Comparison of ENCODE assay signal across 18 cellular contexts in genomic region chrX:10519761-10520160, GRCh38.
DNase-seq lines count a peak whose midpoint lies in the region; ATAC-seq and TF ChIP-seq lines count a peak whose summit lies in the region.
"Had no signal": no experiment of that assay in that cellular context is flagged by ENCODE, and none has a peak within 500 bp of the region (broad histone marks: within the 10 kb centered on the region; RNA-seq: fewer than 3 reads in every experiment).

No MANE protein-coding gene starts in this region.

- DNase-seq in MCF 10A (ENCODE audit: unreplicated experiment) (no peak), mammary epithelial cell (no peak), chondrocyte (ENCODE audit: low spot score) (no peak), left lung (no peak), MV-4-11 (lab: John Stamatoyannopoulos, UW) (no peak), HPDE6-E6E7 (ENCODE audit: extremely low spot score) (no peak), NCI-H146 treated with DMSO at 0.1 percent for 48 hours (lab: John Stamatoyannopoulos, UW; ENCODE audit: unreplicated experiment) (no peak), cortex of kidney (lab: John Stamatoyannopoulos, UW) (no peak)
- DNase-seq: EL, HCEC 1CT, KBM-7, NCI-H1436, NCI-H2029 treated with DMSO at 0.1 percent for 48 hours, NCI-H2171 treated with DMSO at 0.1 percent for 48 hours, NCI-H748 treated with DMSO at 0.1 percent for 48 hours had no signal

- dilution Hi-C loops in mammary epithelial cell (cut with HindIII; ENCODE audit: low sequenced_read_pairs): no loop called here

- H3K79me2 ChIP-seq in mammary epithelial cell (ENCODE audit: insufficient read depth, low read length): no peaks in the 10 kb centered on the region

- ATAC-seq in left lung: peak; percentile 22

- H3K27me3 Mint-ChIP-seq in MCF 10A (ENCODE audit: insufficient read depth, unreplicated experiment): no peaks in the 10 kb centered on the region
- H3K27me3 Mint-ChIP-seq in chondrocyte (ENCODE audit: low read depth): no peaks in the 10 kb centered on the region

- H3K9me3 ChIP-seq in mammary epithelial cell (replicated peaks; ENCODE audit: insufficient read depth, low read length): no peaks in the 10 kb centered on the region
- no peaks in the 10 kb centered on the region for H3K9me3 ChIP-seq in left lung

- H3K4me1 ChIP-seq in mammary epithelial cell (ENCODE audit: insufficient read depth, low read length): peaks cover 3% of the 10 kb centered on the region
- H3K4me1 ChIP-seq in left lung: no peaks in the 10 kb centered on the region

- H4K20me1 ChIP-seq in mammary epithelial cell (ENCODE audit: insufficient read depth, low read length): no peaks in the 10 kb centered on the region

- H3K27me3 ChIP-seq in mammary epithelial cell (ENCODE audit: insufficient read depth, low read length) (no peaks in the 10 kb centered on the region), left lung (no peaks in the 10 kb centered on the region)

- H3K36me3 Mint-ChIP-seq in MCF 10A (ENCODE audit: insufficient read depth, unreplicated experiment): no peaks in the 10 kb centered on the region
- H3K36me3 Mint-ChIP-seq in chondrocyte (ENCODE audit: low read depth): no peaks in the 10 kb centered on the region

- H3K4me2 ChIP-seq in mammary epithelial cell (ENCODE audit: insufficient read depth, low read depth, low read length): no peak overlapping the region

- TF ChIP-seq CTCF in MCF 10A (IDR thresholded peaks at IDR 0.05; ENCODE audit: unreplicated experiment): no peak
- no peak for TF ChIP-seq CTCF in mammary epithelial cell (conservative IDR thresholded peaks at IDR 0.05 in 1 of 2, IDR thresholded peaks at IDR 0.05 in 1 of 2; ENCODE audit: extremely low read depth in 1 of 2, insufficient read depth in 1 of 2, low read depth in 1 of 2, low read length in 2 of 2)
- TF ChIP-seq CTCF in chondrocyte (IDR thresholded peaks at IDR 0.05): no peak
- no peak for TF ChIP-seq CTCF in left lung (IDR thresholded peaks at IDR 0.05)

- in situ Hi-C loops in mammary epithelial cell (cut with MboI; ENCODE audit: low sequenced_read_pairs in 2 of 2): no loop called here

- H3K4me3 ChIP-seq in mammary epithelial cell (replicated peaks in 1 of 3; ENCODE audit: insufficient read depth in 1 of 3, low read depth in 2 of 3, low read length in 3 of 3) (no peak overlapping the region), left lung (no peak overlapping the region)

- H3K9ac ChIP-seq in mammary epithelial cell (ENCODE audit: insufficient read depth, low read length): no peak overlapping the region

- BruUV-seq in MCF 10A (replicated peaks; lab: Mats Ljungman, UMichigan) (no TSS peak), mammary epithelial cell (replicated peaks; lab: Mats Ljungman, UMichigan) (no TSS peak)

- H3K36me3 ChIP-seq in mammary epithelial cell (ENCODE audit: insufficient read depth, low read length) (no peaks in the 10 kb centered on the region), left lung (no peaks in the 10 kb centered on the region)

- no peak overlapping the region for H2AFZ ChIP-seq in mammary epithelial cell (ENCODE audit: low read depth, low read length)

- intact Hi-C loops in MCF 10A (cut with micrococcal nuclease) (no loop called here), mammary epithelial cell (cut with micrococcal nuclease) (no loop called here), left lung (cut with DNase I) (no loop called here)

- H3K4me1 Mint-ChIP-seq in MCF 10A (ENCODE audit: insufficient read depth, unreplicated experiment): peaks cover 16% of the 10 kb centered on the region
- peaks cover 12% of the 10 kb centered on the region for H3K4me1 Mint-ChIP-seq in chondrocyte (ENCODE audit: low read depth)

- H3K9me3 Mint-ChIP-seq in MCF 10A (ENCODE audit: unreplicated experiment): no peaks in the 10 kb centered on the region
- H3K9me3 Mint-ChIP-seq in chondrocyte (ENCODE audit: low read depth): peaks cover 7% of the 10 kb centered on the region

- no peak overlapping the region for H3K27ac ChIP-seq in mammary epithelial cell (ENCODE audit: insufficient read depth, low read depth, low read length)
- no peak overlapping the region for H3K27ac ChIP-seq in left lung
- H3K27ac ChIP-seq: 22Rv1, C4-2B, RWPE1 had no signal

- POLR2A ChIA-PET in MCF 10A (lab: Yijun Ruan, JAX): interaction anchor here (0.5 to 1.5 kb wide), 7 partner anchors 26 to 105 kb away, joined by 3 to 4 read pairs (median 3); partner anchors contain the start of gene MID1

- H3K27ac Mint-ChIP-seq in MCF 10A (ENCODE audit: low read depth, unreplicated experiment) (peak overlapping the region; percentile 43), chondrocyte (ENCODE audit: unreplicated experiment) (peak overlapping the region; percentile 19)

- no peak overlapping the region for H3K4me3 Mint-ChIP-seq in MCF 10A (ENCODE audit: unreplicated experiment)
- H3K4me3 Mint-ChIP-seq in chondrocyte (ENCODE audit: unreplicated experiment): no peak overlapping the region

- CTCF ChIA-PET in MCF 10A (lab: Yijun Ruan, JAX) (interaction anchor here (1.0 to 1.2 kb wide), 2 partner anchors 57 to 96 kb away, joined by 3 read pairs; no protein-coding TSS in a partner anchor), mammary epithelial cell (lab: Charles Lee; ENCODE audit: low non-redundant PET) (no interaction called here)
